Comparison of ENCODE assay signal across 7 cellular contexts in genomic region chr3:47162695-47163022, GRCh38. TPM values are rescaled to one million over a fixed set of nuclear protein-coding genes. Genes with fewer than 3 reads are reported as not detected.
DNase-seq lines count a peak whose midpoint lies in the region; ATAC-seq and TF ChIP-seq lines count a peak whose summit lies in the region.

No MANE protein-coding gene starts in this region.

- CTCF ChIA-PET in Panc1 (lab: Charles Lee), result no interaction called here

- POLR2A ChIA-PET in Panc1 (lab: Charles Lee), result no interaction called here

- BruUV-seq in Panc1 (replicated peaks; lab: Mats Ljungman, UMichigan), result no TSS peak

- H3K4me2 ChIP-seq in osteoblast (ENCODE audit: insufficient read depth, low read length), result peak overlapping the region; percentile 81

- no peaks in the 10 kb centered on the region for H3K27me3 ChIP-seq in H7 (ENCODE audit: control insufficient read depth, insufficient read depth, low read length)
- H3K27me3 ChIP-seq in Panc1 (ENCODE audit: control insufficient read depth, insufficient read depth, low read length), result no peaks in the 10 kb centered on the region
- H3K27me3 ChIP-seq in osteoblast (ENCODE audit: insufficient read depth, low read length), result no peaks in the 10 kb centered on the region

- no peak for TF ChIP-seq CTCF in Panc1 (IDR thresholded peaks at IDR 0.05)
- no peak for TF ChIP-seq CTCF in osteoblast (IDR thresholded peaks at IDR 0.05; ENCODE audit: extremely low read depth, low read depth, low read length)

- H4K20me1 ChIP-seq in osteoblast (ENCODE audit: insufficient read depth, low read length), result peaks cover 55% of the 10 kb centered on the region

- intact Hi-C loops in Panc1 (cut with micrococcal nuclease; ENCODE audit: unreplicated experiment), result no loop called here

- no peaks in the 10 kb centered on the region; the same call in 1 of the 2 replicates for H3K36me3 ChIP-seq in H7 (replicated peaks; ENCODE audit: control insufficient read depth, insufficient read depth, low read length)
- H3K36me3 ChIP-seq in Panc1 (ENCODE audit: control insufficient read depth, insufficient read depth, low read length), result peaks cover 3% of the 10 kb centered on the region; the same call in 1 of the 2 replicates
- H3K36me3 ChIP-seq in osteoblast (ENCODE audit: insufficient read depth, low read length), result no peaks in the 10 kb centered on the region

- DNase-seq in H7 (peak; percentile 30), Panc1 (ENCODE audit: low read depth, low spot score) (no peak), epithelial cell of prostate (ENCODE audit: low read depth, low spot score) (no peak), osteoblast (ENCODE audit: insufficient read length, low spot score, missing footprints) (peak; percentile 81), NCI-H2081 (lab: John Stamatoyannopoulos, UW) (no peak)
- no peak for DNase-seq in stimulated activated CD8-positive, alpha-beta memory T cell treated with anti-CD3 and anti-CD28 coated beads, Interleukin-4, amount 100 ng/mL, for 48 hours

- H3K27ac ChIP-seq in Panc1 (ENCODE audit: low read length) (peak overlapping the region; percentile 88), epithelial cell of prostate (peak overlapping the region; percentile 85), osteoblast (ENCODE audit: low read depth, low read length) (peak overlapping the region; percentile 70)

- no peaks in the 10 kb centered on the region for H3K9me3 ChIP-seq in Panc1 (ENCODE audit: control insufficient read depth, insufficient read depth, low read depth, low read length)
- H3K9me3 ChIP-seq in osteoblast (ENCODE audit: low read depth, low read length), result no peaks in the 10 kb centered on the region

- peak overlapping the region; percentile 95 for H3K4me3 ChIP-seq in H7 (ENCODE audit: insufficient read depth, low read depth, low read length)
- peak overlapping the region; percentile 70 to 82 for H3K4me3 ChIP-seq in Panc1 (ENCODE audit: low read depth in 2 of 2, low read length in 2 of 2)
- H3K4me3 ChIP-seq in osteoblast (ENCODE audit: insufficient read depth, low read length), result peak overlapping the region; percentile 81

- H3K4me1 ChIP-seq in Panc1 (ENCODE audit: control insufficient read depth, insufficient read depth, low read length), result peaks cover 11% of the 10 kb centered on the region; the same call in 1 of the 2 replicates
- H3K4me1 ChIP-seq in osteoblast (ENCODE audit: insufficient read depth, low read length), result peaks cover 16% of the 10 kb centered on the region

- peak overlapping the region; percentile 3 for H2AFZ ChIP-seq in osteoblast (ENCODE audit: low read length)

- in situ Hi-C loops in Panc1 (cut with HindIII; ENCODE audit: low pct_unique_long_range_greater_than_20kb, low sequenced_read_pairs), result no loop called here

- H3K79me2 ChIP-seq in osteoblast (ENCODE audit: insufficient read depth, low read length), result peaks cover 94% of the 10 kb centered on the region

- no peak for ATAC-seq in Panc1
- ATAC-seq in GM18511 (IDR thresholded peaks at IDR 0.05; ENCODE audit: unreplicated experiment), result no peak

RNA-seq across cellular contexts. Expression of gene SETD2, which starts 1.3 kb away (rescaled TPM):
- 15.4 and 23.1 TPM in 2 replicates for total RNA-seq in H7 (2014; rRNA removed; shearing (Covaris generic))
- 32.6 TPM for total RNA-seq in Panc1 (2021; ENCODE audit: unreplicated experiment)
- polyA plus RNA-seq in Panc1 (2012; ENCODE audit: insufficient read length), result 15.0 TPM
- 37.1 and 39.8 TPM in 2 replicates for total RNA-seq in osteoblast

Comparison
In these comparisons a context has a peak if more than half of its experiments do, and no peak if none do; other contexts are left out.
1. DNase-seq: peak in H7 (single experiment) and osteoblast (single experiment); none in Panc1 (single experiment), epithelial cell of prostate (single experiment), stimulated activated CD8-positive, alpha-beta memory T cell treated with anti-CD3 and anti-CD28 coated beads, Interleukin-4, amount 100 ng/mL, for 48 hours (single experiment) and NCI-H2081 (0 of 2).
2. Peak in every context shown above with its lines, with median percentiles within 50 percentile points of each other: H3K4me3 ChIP-seq and H3K27ac ChIP-seq.